ENCODE assay signal across 12 cellular contexts in genomic region chr4:84952004-84952403, GRCh38. TPM values are rescaled to one million over a fixed set of nuclear protein-coding genes. Genes with fewer than 3 reads are reported as not detected.
A peak's percentile ranks its signal among the peaks of the same experiment; 100 is the strongest.
DNase-seq lines count a peak whose midpoint lies in the region; ATAC-seq and TF ChIP-seq lines count a peak whose summit lies in the region.
"Had no signal": no experiment of that assay in that cellular context is flagged by ENCODE, and none has a peak within 500 bp of the region (broad histone marks: within the 10 kb centered on the region; RNA-seq: fewer than 3 reads in every experiment).

No MANE protein-coding gene starts in this region.

- H3K79me2 ChIP-seq in GM23248 (ENCODE audit: insufficient read depth): peaks cover 98% of the 10 kb centered on the region

- H4K20me1 ChIP-seq in GM23248 (ENCODE audit: insufficient read depth): peaks cover 6% of the 10 kb centered on the region; the same call in 1 of the 2 replicates

- WGBS in GM23248 (ENCODE audit: low coverage in 1 of 2, low lambda C conversion rate in 2 of 2, missing lambda C conversion rate in 2 of 2), 2 experiments: 0% methylated on average over 1 of the region's 1 CpG
- WGBS in aorta, 2 donors: 34 to 37% methylated on average over 1 of the region's 1 CpG

- peak overlapping the region; percentile 9 for H3K4me2 ChIP-seq in GM23248 (ENCODE audit: unreplicated experiment)

- intact Hi-C loops in aorta (cut with DNase I): no loop called here

- in situ Hi-C loops in GM23248 (cut with MboI): no loop called here

- DNase-seq in GM23248 (peak; percentile 88), fibroblast of villous mesenchyme (ENCODE audit: low read depth) (peak; percentile 65), renal cortical epithelial cell (ENCODE audit: low read depth) (peak; percentile 96), aorta (no peak), HuH-7 (ENCODE audit: low spot score) (no peak), NCI-H1105 (lab: John Stamatoyannopoulos, UW) (no peak)
- DNase-seq: activated CD8-positive, alpha-beta T cell treated with anti-CD3 and anti-CD28 coated beads, Interleukin-2, amount 10 ng/mL, durations not matched to agents 7 days and 5 days; activated naive CD8-positive, alpha-beta T cell treated with anti-CD3 and anti-CD28 coated beads, Interleukin-2, amount 10 ng/mL, durations not matched to agents 7 days and 5 days; NCI-H446 treated with DMSO at 0.1 percent for 48 hours; T-cell had no signal

- H3K27me3 ChIP-seq in GM23248 (replicated peaks; ENCODE audit: insufficient read depth) (no peaks in the 10 kb centered on the region), aorta (ENCODE audit: control insufficient read depth in 1 of 2, insufficient read depth in 2 of 2, low read length in 1 of 2) (no peaks in the 10 kb centered on the region)

- no peaks in the 10 kb centered on the region for H3K9me2 ChIP-seq in GM23248 (ENCODE audit: insufficient read depth)

- ATAC-seq in aorta (ENCODE audit: low FRiP score) (no peak), HG03442 (IDR thresholded peaks at IDR 0.05; ENCODE audit: unreplicated experiment) (no peak)
- ATAC-seq: activated CD8-positive, alpha-beta T cell treated with anti-CD3 and anti-CD28 coated beads, Interleukin-2, amount 10 ng/mL, durations not matched to agents 7 days and 5 days; T-cell had no signal

- H3K4me3 ChIP-seq in GM23248: no peak overlapping the region
- H3K4me3 ChIP-seq in fibroblast of villous mesenchyme (ENCODE audit: low read depth, low read length): no peak overlapping the region
- H3K4me3 ChIP-seq in aorta (ENCODE audit: low read length in 2 of 2): no peak overlapping the region

- H2AFZ ChIP-seq in GM23248: no peak overlapping the region

- H3K36me3 ChIP-seq in GM23248 (ENCODE audit: low read depth) (no peaks in the 10 kb centered on the region), aorta (ENCODE audit: control insufficient read depth in 1 of 2, insufficient read depth in 2 of 2, low read length in 1 of 2) (no peaks in the 10 kb centered on the region)

- peaks cover 30% of the 10 kb centered on the region for H3K4me1 ChIP-seq in GM23248 (ENCODE audit: insufficient read depth)
- peaks cover 2 to 6% of the 10 kb centered on the region in 2 donors for H3K4me1 ChIP-seq in aorta (ENCODE audit: control insufficient read depth in 1 of 2, insufficient read depth in 2 of 2, low read length in 2 of 2)

- peak overlapping the region; percentile 37 for H3K9ac ChIP-seq in GM23248

- H3F3A ChIP-seq in GM23248 (ENCODE audit: insufficient read depth): peaks cover 27% of the 10 kb centered on the region

- TF ChIP-seq CTCF in VCaP (conservative IDR thresholded peaks at IDR 0.05) (no peak), fibroblast of villous mesenchyme (IDR thresholded peaks at IDR 0.05; ENCODE audit: insufficient read depth, low read depth, low read length) (no peak)

- no peaks in the 10 kb centered on the region for H3K9me3 ChIP-seq in GM23248 (ENCODE audit: low read depth)
- H3K9me3 ChIP-seq in aorta (ENCODE audit: control insufficient read depth, low read length): no peaks in the 10 kb centered on the region

- peak overlapping the region; percentile 75 for H3K27ac ChIP-seq in GM23248
- H3K27ac ChIP-seq in VCaP: 0 out of 2 replicates have a peak overlapping the region, but pooled peaks have one; percentile 1
- no peak overlapping the region for H3K27ac ChIP-seq in aorta (ENCODE audit: low read depth in 1 of 2, low read length in 2 of 2)

RNA-seq across cellular contexts. Expression of gene WDFY3, which starts 14.5 kb away (rescaled TPM):
- total RNA-seq in GM23248 (2014; rRNA removed; shearing (Covaris generic)): 38.7 and 45.6 TPM in 2 replicates
- 3.1 and 3.3 TPM in 2 replicates for polyA plus RNA-seq in GM23248 (2016; fragmentation: Nextera tagmentation; extraction: Ambion mirVana)
- 75.7 and 98.0 TPM in 2 replicates for total RNA-seq in fibroblast of villous mesenchyme
- 42.9 and 196 TPM in 2 replicates for total RNA-seq in renal cortical epithelial cell
- total RNA-seq in aorta: 100 to 1,000 TPM; 127 to 177 TPM
- 10 to 100 TPM in 1 of 2 donors, 1 to 10 TPM in 1; 3.4 to 12.0 TPM for polyA plus RNA-seq in aorta
- total RNA-seq: activated CD8-positive, alpha-beta T cell treated with anti-CD3 and anti-CD28 coated beads, Interleukin-2, amount 10 ng/mL, durations not matched to agents 7 days and 5 days had no signal

Comparison
In these comparisons a context has a peak if more than half of its experiments do, and no peak if none do; other contexts are left out.
1. DNase-seq: peak in GM23248 (single experiment), fibroblast of villous mesenchyme (single experiment) and renal cortical epithelial cell (single experiment); none in aorta (0 of 2), HuH-7 (single experiment) and NCI-H1105 (single experiment).
2. H3K27ac ChIP-seq: peak in GM23248 (single experiment) and VCaP (single experiment); none in aorta (0 of 2).